1 cellular context compared by ENCODE assay signal in the genomic region with DNA sequence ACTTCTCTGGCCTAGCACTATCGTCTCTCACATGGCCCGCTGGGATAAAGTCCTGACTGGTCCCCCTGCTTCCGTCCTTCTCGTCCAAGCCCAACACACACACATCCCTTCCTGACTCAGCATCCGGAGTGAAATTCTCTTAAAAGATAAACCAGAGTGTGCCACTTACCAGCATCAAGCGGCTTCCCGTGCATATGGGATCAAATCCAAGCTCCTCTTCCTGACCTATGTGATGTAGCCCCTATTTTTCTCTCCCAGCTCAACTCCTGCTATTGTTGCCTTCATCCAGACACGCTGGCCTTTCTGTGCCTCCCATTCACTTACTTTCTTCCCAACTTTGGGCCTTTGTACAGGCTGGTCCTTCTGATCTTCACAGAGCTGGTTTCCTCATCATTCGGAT.
TF ChIP-seq lines count a peak whose summit lies in the region.

No MANE protein-coding gene starts in this region.

TF ChIP-seq in HEK293, 187 proteins besides CTCF, POLR2A, EP300 and RAD21:
- TF ChIP-seq, protein P1, sequence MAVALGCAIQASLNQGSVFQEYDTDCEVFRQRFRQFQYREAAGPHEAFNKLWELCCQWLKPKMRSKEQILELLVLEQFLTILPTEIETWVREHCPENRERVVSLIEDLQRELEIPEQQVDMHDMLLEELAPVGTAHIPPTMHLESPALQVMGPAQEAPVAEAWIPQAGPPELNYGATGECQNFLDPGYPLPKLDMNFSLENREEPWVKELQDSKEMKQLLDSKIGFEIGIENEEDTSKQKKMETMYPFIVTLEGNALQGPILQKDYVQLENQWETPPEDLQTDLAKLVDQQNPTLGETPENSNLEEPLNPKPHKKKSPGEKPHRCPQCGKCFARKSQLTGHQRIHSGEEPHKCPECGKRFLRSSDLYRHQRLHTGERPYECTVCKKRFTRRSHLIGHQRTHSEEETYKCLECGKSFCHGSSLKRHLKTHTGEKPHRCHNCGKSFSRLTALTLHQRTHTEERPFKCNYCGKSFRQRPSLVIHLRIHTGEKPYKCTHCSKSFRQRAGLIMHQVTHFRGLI (tag by site-specific recombination; IDR thresholded peaks at IDR 0.05), result peak; percentile 74; the same call in 1 of the 2 replicates
- TF ChIP-seq ZNF514 (tag by site-specific recombination; IDR thresholded peaks at IDR 0.05) (no peak), ZNF157 (tag by site-specific recombination; IDR thresholded peaks at IDR 0.05) (no peak)
TF ChIP-seq in HEK293: peak in this region for 1.
